ENCODE assay signal across 8 cellular contexts in genomic region chr1:16352842-16353535, GRCh38. TPM values are rescaled to one million over a fixed set of nuclear protein-coding genes. Genes with fewer than 3 reads are reported as not detected.
A peak's percentile ranks its signal among the peaks of the same experiment; 100 is the strongest.
DNase-seq lines count a peak whose midpoint lies in the region; ATAC-seq and TF ChIP-seq lines count a peak whose summit lies in the region.

No MANE protein-coding gene starts in this region.

- H3K9me3 Mint-ChIP-seq in T-helper 1 cell treated with Interleukin-12 subunit alpha and Interleukin-12 subunit beta and Interleukin-4 antibody, amounts not matched to agents 30 μg/mL and 1 μg/mL, for 36 hours: no peaks in the 10 kb centered on the region
- no peaks in the 10 kb centered on the region for H3K9me3 Mint-ChIP-seq in activated CD8-positive, alpha-beta T cell treated with anti-CD3 and anti-CD28 coated beads for 36 hours
- no peaks in the 10 kb centered on the region for H3K9me3 Mint-ChIP-seq in stimulated activated naive B cell treated with anti-CD40 and anti-IgM and Interleukin-4, amounts not matched to agents 10 μg/mL and 1 μg/mL and 100 μg/mL, for 72 hours

- ATAC-seq in activated CD8-positive, alpha-beta T cell treated with anti-CD3 and anti-CD28 coated beads for 36 hours: peak; percentile 2
- peak in 1 of 2 donors; percentile 11 for ATAC-seq in stimulated activated naive B cell treated with anti-CD40 and anti-IgM and Interleukin-4, amounts not matched to agents 10 μg/mL and 1 μg/mL and 100 μg/mL, for 72 hours (replicated peaks)
- no peak for ATAC-seq in HG02884 (IDR thresholded peaks at IDR 0.05; ENCODE audit: unreplicated experiment)

- H3K4me3 ChIP-seq in iPS-15b (ENCODE audit: low read depth, low read length): peak overlapping the region; percentile 93

- H3K36me3 ChIP-seq in iPS-15b (ENCODE audit: control insufficient read depth, insufficient read depth, low read length): no peaks in the 10 kb centered on the region

- no peaks in the 10 kb centered on the region for H3K27me3 Mint-ChIP-seq in T-helper 1 cell treated with Interleukin-12 subunit alpha and Interleukin-12 subunit beta and Interleukin-4 antibody, amounts not matched to agents 30 μg/mL and 1 μg/mL, for 36 hours (ENCODE audit: low read depth)
- no peaks in the 10 kb centered on the region for H3K27me3 Mint-ChIP-seq in activated CD8-positive, alpha-beta T cell treated with anti-CD3 and anti-CD28 coated beads for 36 hours
- H3K27me3 Mint-ChIP-seq in stimulated activated naive B cell treated with anti-CD40 and anti-IgM and Interleukin-4, amounts not matched to agents 10 μg/mL and 1 μg/mL and 100 μg/mL, for 72 hours: no peaks in the 10 kb centered on the region

- peak overlapping the region; percentile 87 for H3K27ac Mint-ChIP-seq in T-helper 1 cell treated with Interleukin-12 subunit alpha and Interleukin-12 subunit beta and Interleukin-4 antibody, amounts not matched to agents 30 μg/mL and 1 μg/mL, for 36 hours
- peak overlapping the region; percentile 96 for H3K27ac Mint-ChIP-seq in activated CD8-positive, alpha-beta T cell treated with anti-CD3 and anti-CD28 coated beads for 36 hours
- peak overlapping the region; percentile 97 for H3K27ac Mint-ChIP-seq in stimulated activated naive B cell treated with anti-CD40 and anti-IgM and Interleukin-4, amounts not matched to agents 10 μg/mL and 1 μg/mL and 100 μg/mL, for 72 hours

- H3K4me1 ChIP-seq in iPS-15b (ENCODE audit: control insufficient read depth, insufficient read depth, low read length): no peaks in the 10 kb centered on the region

- H3K4me1 Mint-ChIP-seq in T-helper 1 cell treated with Interleukin-12 subunit alpha and Interleukin-12 subunit beta and Interleukin-4 antibody, amounts not matched to agents 30 μg/mL and 1 μg/mL, for 36 hours (ENCODE audit: low read depth): peaks cover 20% of the 10 kb centered on the region
- H3K4me1 Mint-ChIP-seq in activated CD8-positive, alpha-beta T cell treated with anti-CD3 and anti-CD28 coated beads for 36 hours (ENCODE audit: low read depth): peaks cover 30% of the 10 kb centered on the region
- peaks cover 13 to 42% of the 10 kb centered on the region in 2 donors for H3K4me1 Mint-ChIP-seq in stimulated activated naive B cell treated with anti-CD40 and anti-IgM and Interleukin-4, amounts not matched to agents 10 μg/mL and 1 μg/mL and 100 μg/mL, for 72 hours

- H3K27me3 ChIP-seq in iPS-15b (ENCODE audit: control insufficient read depth, insufficient read depth, low read length): no peaks in the 10 kb centered on the region

- H3K9ac ChIP-seq in iPS-15b (ENCODE audit: low read depth, low read length): peak overlapping the region; percentile 41

- peak overlapping the region; percentile 90 for H3K4me3 Mint-ChIP-seq in T-helper 1 cell treated with Interleukin-12 subunit alpha and Interleukin-12 subunit beta and Interleukin-4 antibody, amounts not matched to agents 30 μg/mL and 1 μg/mL, for 36 hours
- H3K4me3 Mint-ChIP-seq in activated CD8-positive, alpha-beta T cell treated with anti-CD3 and anti-CD28 coated beads for 36 hours: peak overlapping the region; percentile 84
- H3K4me3 Mint-ChIP-seq in stimulated activated naive B cell treated with anti-CD40 and anti-IgM and Interleukin-4, amounts not matched to agents 10 μg/mL and 1 μg/mL and 100 μg/mL, for 72 hours: peak overlapping the region; percentile 94 to 97

- DNase-seq in T-helper 1 cell (no peak), cerebellum (ENCODE audit: low spot score) (no peak), EL (no peak)
- DNase-seq in activated CD8-positive, alpha-beta T cell treated with anti-CD3 and anti-CD28 coated beads for 36 hours: no peak
- DNase-seq in stimulated activated naive B cell treated with anti-CD40 and anti-IgM and Interleukin-4, amounts not matched to agents 10 μg/mL and 1 μg/mL and 100 μg/mL, for 72 hours: no peak

- CTCF ChIA-PET in activated CD8-positive, alpha-beta T cell treated with anti-CD3 and anti-CD28 coated beads for 36 hours (lab: Charles Lee): interaction anchor here (1.0 to 5.1 kb wide), 8 partner anchors 10 to 108 kb away, joined by 3 to 53 read pairs (median 6); partner anchors contain the start of genes NECAP2 and SZRD1

- no peak for TF ChIP-seq CTCF in activated CD8-positive, alpha-beta T cell treated with anti-CD3 and anti-CD28 coated beads for 36 hours (IDR thresholded peaks at IDR 0.05)

- intact Hi-C loops in activated CD8-positive, alpha-beta T cell treated with anti-CD3 and anti-CD28 coated beads for 36 hours (cut with micrococcal nuclease): no loop called here

- POLR2A ChIA-PET in activated CD8-positive, alpha-beta T cell treated with anti-CD3 and anti-CD28 coated beads for 36 hours (lab: Charles Lee): interaction anchor here (0.8 to 2.3 kb wide), 5 partner anchors 10 to 144 kb away, joined by 3 to 12 read pairs (median 5); no protein-coding TSS in a partner anchor

- H3K9me3 ChIP-seq in iPS-15b (ENCODE audit: control insufficient read depth, insufficient read depth, low read length): no peaks in the 10 kb centered on the region

- H3K36me3 Mint-ChIP-seq in T-helper 1 cell treated with Interleukin-12 subunit alpha and Interleukin-12 subunit beta and Interleukin-4 antibody, amounts not matched to agents 30 μg/mL and 1 μg/mL, for 36 hours (ENCODE audit: low read depth): peaks cover 3% of the 10 kb centered on the region
- peaks cover 3% of the 10 kb centered on the region for H3K36me3 Mint-ChIP-seq in activated CD8-positive, alpha-beta T cell treated with anti-CD3 and anti-CD28 coated beads for 36 hours (ENCODE audit: low read depth)
- H3K36me3 Mint-ChIP-seq in stimulated activated naive B cell treated with anti-CD40 and anti-IgM and Interleukin-4, amounts not matched to agents 10 μg/mL and 1 μg/mL and 100 μg/mL, for 72 hours: peaks cover 0 to 2% of the 10 kb centered on the region in 2 donors

RNA-seq across cellular contexts. Expression of gene FBXO42, which starts 0.7 kb away (rescaled TPM):
- total RNA-seq in activated CD8-positive, alpha-beta T cell treated with anti-CD3 and anti-CD28 coated beads for 36 hours: 10 to 100 TPM; 19.8 to 21.3 TPM
- total RNA-seq in cerebellum: 35.7 TPM

RNA-seq across cellular contexts. Expression of gene SZRD1, which starts 14.1 kb away (rescaled TPM):
- total RNA-seq in activated CD8-positive, alpha-beta T cell treated with anti-CD3 and anti-CD28 coated beads for 36 hours: 100 to 1,000 TPM; 175 to 177 TPM
- total RNA-seq in cerebellum: 11.3 TPM

Comparison
In these comparisons a context has a peak if more than half of its experiments do, and no peak if none do; other contexts are left out.
1. RNA of gene SZRD1, which starts 14.1 kb away (total RNA-seq): 175 to 177 TPM in activated CD8-positive, alpha-beta T cell treated with anti-CD3 and anti-CD28 coated beads for 36 hours; 11.3 TPM in cerebellum (single experiment); every median in the first group is over 10 times any median in the second.
2. Peak in every context shown above with its lines, with median percentiles within 50 percentile points of each other: H3K27ac Mint-ChIP-seq and H3K4me3 Mint-ChIP-seq.